Comparison of ENCODE assay signal across 19 cellular contexts in genomic region chr2:201654611-201655384, GRCh38. TPM values are rescaled to one million over a fixed set of nuclear protein-coding genes. Genes with fewer than 3 reads are reported as not detected.
DNase-seq lines count a peak whose midpoint lies in the region; ATAC-seq and TF ChIP-seq lines count a peak whose summit lies in the region.
"Had no signal": no experiment of that assay in that cellular context is flagged by ENCODE, and none has a peak within 500 bp of the region (broad histone marks: within the 10 kb centered on the region; RNA-seq: fewer than 3 reads in every experiment).

No MANE protein-coding gene starts in this region.

- no peak overlapping the region for H3K4me3 ChIP-seq in AG04449 (ENCODE audit: low read depth, low read length)
- H3K4me3 ChIP-seq: colonic mucosa, esophagus squamous epithelium, neural progenitor cell, spleen had no signal

- CTCF ChIA-PET in AG04449 (lab: Yijun Ruan, JAX): interaction anchor here (1.0 to 3.3 kb wide), 4 partner anchors 9 to 53 kb away, joined by 3 to 13 read pairs (median 4); no protein-coding TSS in a partner anchor

- POLR2A ChIA-PET in AG04449 (lab: Yijun Ruan, JAX): interaction anchor here (1.0 kb wide), 1 partner anchor 44 kb away, joined by 3 read pairs; the partner anchor contains the start of gene MPP4

- H3K27me3 Mint-ChIP-seq in HFFc6 (ENCODE audit: insufficient read depth): peaks cover 3% of the 10 kb centered on the region; the same call in 1 of the 2 replicates

- H3K4me3 Mint-ChIP-seq in HFFc6: peak overlapping the region; percentile 59
- H3K4me3 Mint-ChIP-seq: activated naive CD8-positive, alpha-beta T cell; B cell; memory B cell; neural progenitor cell; T-helper 1 cell treated with Interleukin-12 subunit alpha and Interleukin-12 subunit beta and Interleukin-4 antibody, amounts not matched to agents 30 μg/mL and 1 μg/mL, for 36 hours had no signal

- ATAC-seq in HG03139 (IDR thresholded peaks at IDR 0.05; ENCODE audit: unreplicated experiment) (no peak), GM21528 (IDR thresholded peaks at IDR 0.05; ENCODE audit: low FRiP score, unreplicated experiment) (no peak)
- ATAC-seq: Panc1 had no signal

- peak; percentile 74 for DNase-seq in AG04449 (ENCODE audit: low read depth, low spot score)
- peak; percentile 82 for DNase-seq in HFFc6
- DNase-seq in astrocyte of the hippocampus (ENCODE audit: low read depth, low spot score): peak; percentile 68
- peak; percentile 72 for DNase-seq in iris pigment epithelial cell (ENCODE audit: low read depth)
- DNase-seq in NOMO-1 (lab: John Stamatoyannopoulos, UW; ENCODE audit: unreplicated experiment in 2 of 2): no peak
- no peak for DNase-seq in AML-193 (lab: John Stamatoyannopoulos, UW)
- DNase-seq: activated CD4-positive, alpha-beta T cell treated with anti-CD3 and anti-CD28 coated beads for 1 hour; colonic mucosa; DMS79; esophagus squamous epithelium; spleen had no signal

- H3K36me3 Mint-ChIP-seq in HFFc6 (ENCODE audit: low read depth): peaks cover 17% of the 10 kb centered on the region; the same call in 1 of the 2 replicates
- H3K36me3 Mint-ChIP-seq: activated naive CD8-positive, alpha-beta T cell; memory B cell; neural progenitor cell had no signal

- TF ChIP-seq CTCF in AG04449 (IDR thresholded peaks at IDR 0.05; ENCODE audit: insufficient read depth, low read length, missing control alignments): no peak
- no peak for TF ChIP-seq CTCF in HFFc6 (IDR thresholded peaks at IDR 0.05)

- peaks cover 62% of the 10 kb centered on the region for H3K4me1 Mint-ChIP-seq in HFFc6 (ENCODE audit: low read depth)
- H3K4me1 Mint-ChIP-seq: B cell, memory B cell, neural progenitor cell had no signal

- no peaks in the 10 kb centered on the region for H3K9me3 Mint-ChIP-seq in HFFc6
- H3K9me3 Mint-ChIP-seq: memory B cell; neural progenitor cell; T-helper 1 cell treated with Interleukin-12 subunit alpha and Interleukin-12 subunit beta and Interleukin-4 antibody, amounts not matched to agents 30 μg/mL and 1 μg/mL, for 36 hours had no signal

- peak overlapping the region; percentile 94 for H3K27ac Mint-ChIP-seq in HFFc6
- H3K27ac Mint-ChIP-seq: activated naive CD8-positive, alpha-beta T cell; B cell; memory B cell; neural progenitor cell; T-helper 1 cell treated with Interleukin-12 subunit alpha and Interleukin-12 subunit beta and Interleukin-4 antibody, amounts not matched to agents 30 μg/mL and 1 μg/mL, for 36 hours had no signal

RNA-seq across cellular contexts. Expression of gene TMEM237, which starts 11.5 kb away (rescaled TPM):
- 10 to 100 TPM; 76.2 to 96.5 (median 83.3) TPM for total RNA-seq in HFFc6 (2021; fragmentation: NEBNext Ultra II Directional; extraction: Animal tissue kit (Norgen Biotek cat#: 25700))

RNA-seq across cellular contexts. Expression of gene MPP4, which starts 43.6 kb away (rescaled TPM):
- 1 to 10 TPM; 2.7 to 6.7 (median 3.7) TPM for total RNA-seq in HFFc6 (2021; fragmentation: NEBNext Ultra II Directional; extraction: Animal tissue kit (Norgen Biotek cat#: 25700))
- total RNA-seq: B cell, colonic mucosa had no signal

Comparison
In these comparisons a context has a peak if more than half of its experiments do, and no peak if none do; other contexts are left out.
1. DNase-seq: peak in AG04449 (single experiment), HFFc6 (single experiment), astrocyte of the hippocampus (single experiment) and iris pigment epithelial cell (single experiment); none in NOMO-1 (0 of 2) and AML-193 (0 of 2).